Comparison of ENCODE assay signal across 9 cellular contexts in the genomic region with DNA sequence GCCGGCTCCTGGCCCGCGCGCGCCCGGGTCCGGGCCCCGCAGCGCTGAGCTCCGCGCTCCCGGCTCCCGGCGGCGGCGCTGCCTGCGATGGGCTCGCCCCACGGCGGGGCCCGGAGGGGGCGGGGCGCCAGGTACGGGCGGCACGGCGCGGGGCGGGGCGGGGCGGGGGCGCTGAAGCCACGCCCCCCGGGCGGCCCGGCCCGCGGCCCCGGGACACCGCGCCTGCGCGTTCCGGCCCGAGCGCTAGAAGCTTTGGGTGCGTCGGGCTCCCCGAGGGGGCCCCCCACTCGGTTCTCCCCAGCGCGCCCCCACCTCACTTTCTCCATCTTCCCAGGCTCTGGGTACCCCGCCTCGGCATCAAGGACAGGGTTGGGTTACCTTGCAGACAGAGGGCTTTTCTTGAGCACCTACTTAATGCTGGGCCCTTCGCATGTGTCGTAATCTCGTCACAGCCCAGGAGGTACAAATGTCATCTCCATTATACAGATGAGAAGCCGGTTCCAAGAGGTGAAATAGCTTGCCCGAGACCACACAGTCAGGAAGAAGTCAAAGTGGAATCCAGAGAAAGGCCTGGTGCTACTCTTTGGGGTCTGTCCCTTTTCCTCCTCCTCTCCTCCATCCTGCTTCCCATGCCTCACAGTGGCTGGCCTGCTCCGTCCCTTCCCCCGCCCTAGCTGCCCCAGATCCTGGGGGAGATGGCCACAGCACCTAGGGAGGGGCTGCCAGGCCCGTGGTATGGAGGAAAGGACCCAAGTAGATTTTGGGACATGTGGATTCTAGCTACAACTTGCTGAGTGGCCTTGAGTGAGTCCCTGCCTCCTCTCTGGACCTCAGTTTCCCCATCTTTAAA. TPM values are rescaled to one million over a fixed set of nuclear protein-coding genes. Genes with fewer than 3 reads are reported as not detected.
DNase-seq lines count a peak whose midpoint lies in the region; ATAC-seq and TF ChIP-seq lines count a peak whose summit lies in the region.
"Had no signal": no experiment of that assay in that cellular context is flagged by ENCODE, and none has a peak within 500 bp of the region (broad histone marks: within the 10 kb centered on the region; RNA-seq: fewer than 3 reads in every experiment).

No MANE protein-coding gene starts in this region.

- H3K9me3 ChIP-seq in T-helper 17 cell (ENCODE audit: control insufficient read depth, low read length, poor library complexity, severe bottlenecking), result no peaks in the 10 kb centered on the region
- no peaks in the 10 kb centered on the region for H3K9me3 ChIP-seq in mucosa of descending colon
- no peaks in the 10 kb centered on the region for H3K9me3 ChIP-seq in stomach

- in situ Hi-C loops in GM13976 (cut with MboI; ENCODE audit: low sequenced_read_pairs, unreplicated experiment), result no loop called here

- peaks cover 37% of the 10 kb centered on the region for H3K27me3 Mint-ChIP-seq in T-helper 17 cell

- peaks cover 16% of the 10 kb centered on the region for H3K4me1 ChIP-seq in mucosa of descending colon (ENCODE audit: low read depth)
- peaks cover 47 to 85% (median 65%) of the 10 kb centered on the region in 4 donors for H3K4me1 ChIP-seq in stomach

- peaks cover 2% of the 10 kb centered on the region for H3K36me3 Mint-ChIP-seq in T-helper 17 cell (ENCODE audit: low read depth)

- H3K4me3 Mint-ChIP-seq in T-helper 17 cell, result peak overlapping the region; percentile 71

- DNase-seq in GM13976 (ENCODE audit: low spot score) (peak; percentile 80), T-helper 17 cell (peak; percentile 39 to 48 (median 44)), cardiac fibroblast (ENCODE audit: low read depth in 2 of 2) (no peak), mucosa of descending colon (peak; percentile 63 to 82 (median 75)), stomach (peak; percentile 81), NOMO-1 treated with DMSO at 0.1 percent for 48 hours (lab: John Stamatoyannopoulos, UW; ENCODE audit: unreplicated experiment) (no peak), putamen (ENCODE audit: low spot score) (no peak)

- peak overlapping the region; percentile 86 to 96 (median 88) for H3K27ac ChIP-seq in stomach
- H3K27ac ChIP-seq: skin epidermis had no signal

- intact Hi-C loops in mucosa of descending colon (cut with DNase I, micrococcal nuclease) (no loop called here), stomach (cut with DNase I; ENCODE audit: low total_unique reads) (no loop called here)

- H3K36me3 ChIP-seq in mucosa of descending colon (ENCODE audit: low read depth) (no peaks in the 10 kb centered on the region), stomach (peaks cover 0 to 3% (median 0%) of the 10 kb centered on the region in 4 donors)

- no peak overlapping the region for H3K27ac Mint-ChIP-seq in T-helper 17 cell

- 5 to 19% (median 15%) methylated on average over 15 to 61 of the region's 62 CpGs for WGBS in stomach, 5 donors

- peak; percentile 84 for ATAC-seq in T-helper 17 cell
- ATAC-seq in mucosa of descending colon, result peak; percentile 85
- ATAC-seq in HG03469 (IDR thresholded peaks at IDR 0.05; ENCODE audit: unreplicated experiment), result no peak

- peaks cover 0 to 52% (median 8%) of the 10 kb centered on the region in 3 donors for H3K27me3 ChIP-seq in stomach

- no peak for TF ChIP-seq EP300 in stomach (IDR thresholded peaks at IDR 0.05)

- peaks cover 7% of the 10 kb centered on the region for H3K4me1 Mint-ChIP-seq in T-helper 17 cell

- H3K4me3 ChIP-seq in cardiac fibroblast (replicated peaks in 1 of 2; ENCODE audit: low read depth in 2 of 2, low read length in 2 of 2), result peak overlapping the region; percentile 18 to 26
- H3K4me3 ChIP-seq in mucosa of descending colon, result peak overlapping the region; percentile 32
- H3K4me3 ChIP-seq in stomach, result peak overlapping the region; percentile 22 to 60 (median 54)

- no peak for TF ChIP-seq CTCF in GM13976 (IDR thresholded peaks at IDR 0.05; ENCODE audit: borderline replicate concordance, control extremely low read depth, extremely low read depth, insufficient read depth, missing control alignments)
- TF ChIP-seq CTCF in cardiac fibroblast (IDR thresholded peaks at IDR 0.05; ENCODE audit: low read depth, low read length), result no peak
- TF ChIP-seq CTCF in mucosa of descending colon (IDR thresholded peaks at IDR 0.05), result no peak
- no peak for TF ChIP-seq CTCF in stomach (IDR thresholded peaks at IDR 0.05)

- no peak for TF ChIP-seq POLR2A in stomach (IDR thresholded peaks at IDR 0.05)

RNA-seq across cellular contexts. Expression of a gene that starts 46.5 kb away (rescaled TPM):
- total RNA-seq in T-helper 17 cell (under 1 TPM; 0.07 to 0.42 TPM), mucosa of descending colon (10 to 100 TPM; 15.7 to 59.6 (median 43.0) TPM), stomach (100 to 1,000 TPM in 1 of 5 donors, 10 to 100 TPM in 4; 21.1 to 117 (median 60.6) TPM)
- polyA plus RNA-seq in stomach, result 10 to 100 TPM; 48.6 to 98.3 (median 57.9) TPM

Comparison
In these comparisons a context has a peak if more than half of its experiments do, and no peak if none do; other contexts are left out.
1. DNase-seq: peak in GM13976 (single experiment), T-helper 17 cell (3 of 3), mucosa of descending colon (3 of 3) and stomach (single experiment); none in cardiac fibroblast (0 of 2), NOMO-1 treated with DMSO at 0.1 percent for 48 hours (single experiment) and putamen (single experiment).
2. RNA of a gene that starts 46.5 kb away (total RNA-seq): 21.1 to 117 TPM in stomach and 15.7 to 59.6 TPM in mucosa of descending colon; 0.07 to 0.42 TPM in T-helper 17 cell; every median in the first group is over 10 times any median in the second.
3. Peak in every context shown above with its lines, with median percentiles within 50 percentile points of each other: H3K4me3 ChIP-seq.